ENCODE assay signal across 25 cellular contexts in the genomic region with DNA sequence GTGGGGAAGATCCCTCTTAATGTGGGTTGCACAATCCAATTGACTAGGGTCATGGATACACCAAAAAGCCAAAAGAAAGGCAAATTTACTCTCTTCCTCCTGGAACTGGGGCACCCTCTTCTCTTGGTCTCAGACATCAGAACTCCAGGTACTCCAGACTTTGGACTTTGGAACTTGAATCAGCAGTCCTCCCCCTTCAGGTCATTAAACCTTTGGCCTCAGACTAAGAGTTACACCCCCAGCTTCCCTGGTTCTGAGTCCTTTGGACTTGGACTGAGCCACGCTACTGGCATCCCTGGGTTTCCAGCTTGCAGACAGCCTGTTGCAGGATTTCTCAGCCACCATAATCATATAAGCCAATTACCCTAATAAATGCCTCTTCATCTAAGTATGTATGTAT. TPM values are rescaled to one million over a fixed set of nuclear protein-coding genes. Genes with fewer than 3 reads are reported as not detected.
DNase-seq lines count a peak whose midpoint lies in the region; ATAC-seq, FAIRE-seq and TF ChIP-seq lines count a peak whose summit lies in the region.
"Had no signal": no experiment of that assay in that cellular context is flagged by ENCODE, and none has a peak within 500 bp of the region (broad histone marks: within the 10 kb centered on the region; RNA-seq: fewer than 3 reads in every experiment).

No MANE protein-coding gene starts in this region.

- no peak for TF ChIP-seq RAD21 in K562 (CRISPR knock-in tag; conservative IDR thresholded peaks at IDR 0.05 in 1 of 2, IDR thresholded peaks at IDR 0.05 in 1 of 2)
- peak in 1 of 2 donors; percentile 40 for TF ChIP-seq RAD21 in liver (IDR thresholded peaks at IDR 0.05)

- FAIRE-seq in K562 (lab: Jason Lieb, UNC): no peak
- FAIRE-seq: A549, D721Med, GM12878, H54 had no signal

- H3K27ac ChIP-seq in K562 (ENCODE audit: extremely low read depth, low read depth, low read length): no peak overlapping the region
- H3K27ac ChIP-seq in liver (ENCODE audit: low read depth in 1 of 2, low read length in 2 of 2): no peak overlapping the region
- no peak overlapping the region for H3K27ac ChIP-seq in trophoblast cell (ENCODE audit: low read depth, low read length)
- H3K27ac ChIP-seq: A549; BLaER1 treated with 17β-estradiol and CSF1 and Interleukin-3, amounts not matched to agents 10 nM and 100 nM had no signal

- H2AK5ac ChIP-seq in trophoblast cell (ENCODE audit: low read length): no peak overlapping the region

- H4K91ac ChIP-seq in trophoblast cell (ENCODE audit: low read depth, low read length): no peak overlapping the region

- TF ChIP-seq CTCF in K562 (IDR thresholded peaks at IDR 0.05 in 2 of 3, conservative IDR thresholded peaks at IDR 0.05 in 1 of 3; ENCODE audit: insufficient read depth in 2 of 3, low read depth in 1 of 3, low read length in 3 of 3): no peak
- TF ChIP-seq CTCF in liver (IDR thresholded peaks at IDR 0.05; ENCODE audit: low read depth, low read length, missing input control): no peak

- WGBS in K562 (ENCODE audit: insufficient coverage, low coverage, missing lambda C conversion rate): 0% methylated on average over 1 of the region's 1 CpG
- WGBS in liver: 41% methylated on average over 1 of the region's 1 CpG
- no CpG with 5 or more reads among the region's 1 CpG for WGBS in trophoblast cell (ENCODE audit: extremely low coverage, insufficient coverage, insufficient read length)

- H3K9ac ChIP-seq in K562 (ENCODE audit: insufficient read depth in 1 of 2, low read depth in 2 of 2, low read length in 2 of 2) (no peak overlapping the region), liver (ENCODE audit: low read depth in 1 of 2, low read length in 2 of 2) (no peak overlapping the region), trophoblast cell (ENCODE audit: low read length) (peak overlapping the region; percentile 66)
- H3K9ac ChIP-seq: BLaER1 treated with 17β-estradiol and CSF1 and Interleukin-3, amounts not matched to agents 10 nM and 100 nM had no signal

- intact Hi-C loops in K562 (cut with micrococcal nuclease): no loop called here
- intact Hi-C loops in left colon (cut with DNase I, micrococcal nuclease): no loop called here

- no peak overlapping the region for H2AFZ ChIP-seq in K562 (ENCODE audit: low read depth, low read length)
- no peak overlapping the region for H2AFZ ChIP-seq in trophoblast cell (ENCODE audit: insufficient read depth, low read length, poor library complexity)
- H2AFZ ChIP-seq: GM23338 had no signal

- no peak overlapping the region for H3K4ac ChIP-seq in trophoblast cell (ENCODE audit: low read depth, low read length)

- H2BK5ac ChIP-seq in trophoblast cell (ENCODE audit: low read depth, low read length, poor library complexity): no peak overlapping the region

- H3K23ac ChIP-seq in trophoblast cell (ENCODE audit: low read length): peak overlapping the region; percentile 96

- H3K27me3 ChIP-seq in K562 (ENCODE audit: control insufficient read depth in 2 of 2, insufficient read depth in 2 of 2, low read length in 2 of 2) (peaks cover 0 to 6% of the 10 kb centered on the region in 2 experiments; a peak in 1 of 5 replicates), liver (ENCODE audit: control insufficient read depth in 4 of 4, insufficient read depth in 4 of 4, low read length in 3 of 4) (no peaks in the 10 kb centered on the region), trophoblast cell (ENCODE audit: insufficient read depth, low read length) (no peaks in the 10 kb centered on the region)
- H3K27me3 ChIP-seq: BE2C; BLaER1 treated with 17β-estradiol and CSF1 and Interleukin-3, amounts not matched to agents 10 nM and 100 nM had no signal

- ATAC-seq in K562 (no peak), left colon (peak; percentile 65), HG02852 (IDR thresholded peaks at IDR 0.05; ENCODE audit: unreplicated experiment) (no peak)
- ATAC-seq: A549, GM12878, GM23338 had no signal

- no peak overlapping the region for H2BK120ac ChIP-seq in trophoblast cell (ENCODE audit: insufficient read depth, low read length, poor library complexity)

- no peak overlapping the region for H2BK12ac ChIP-seq in trophoblast cell (ENCODE audit: low read length)

- TF ChIP-seq POLR2A in K562 (conservative IDR thresholded peaks at IDR 0.05): no peak

- H3K4me2 ChIP-seq in K562 (ENCODE audit: insufficient read depth, low read length): no peak overlapping the region
- H3K4me2 ChIP-seq in trophoblast cell (ENCODE audit: low read length): no peak overlapping the region
- H3K4me2 ChIP-seq: A549; BLaER1 treated with 17β-estradiol and CSF1 and Interleukin-3, amounts not matched to agents 10 nM and 100 nM; GM23338 had no signal

- H3K18ac ChIP-seq in trophoblast cell (ENCODE audit: low read length): no peak overlapping the region

- no peaks in the 10 kb centered on the region for H3K36me3 ChIP-seq in K562 (ENCODE audit: control insufficient read depth, insufficient read depth, low read length)
- H3K36me3 ChIP-seq in liver (ENCODE audit: control insufficient read depth in 4 of 4, insufficient read depth in 3 of 4, low read depth in 1 of 4, low read length in 3 of 4): no peaks in the 10 kb centered on the region
- H3K36me3 ChIP-seq in trophoblast cell (ENCODE audit: control insufficient read depth in 1 of 2, insufficient read depth in 2 of 2, low read length in 2 of 2): no peaks in the 10 kb centered on the region
- H3K36me3 ChIP-seq: BE2C; BLaER1 treated with 17β-estradiol and CSF1 and Interleukin-3, amounts not matched to agents 10 nM and 100 nM had no signal

- no peaks in the 10 kb centered on the region for H3K9me3 ChIP-seq in K562 (replicated peaks; ENCODE audit: control insufficient read depth, insufficient read depth, low read depth, low read length)
- peaks cover 0 to 3% (median 0%) of the 10 kb centered on the region in 4 donors for H3K9me3 ChIP-seq in liver (ENCODE audit: control insufficient read depth in 4 of 4, low read length in 3 of 4)
- H3K9me3 ChIP-seq in trophoblast cell (ENCODE audit: insufficient read depth, low read depth, low read length): no peaks in the 10 kb centered on the region
- H3K9me3 ChIP-seq: A549, BE2C had no signal

- H3K4me1 ChIP-seq in K562 (replicated peaks in 1 of 2; ENCODE audit: control insufficient read depth in 2 of 2, insufficient read depth in 2 of 2, low read length in 2 of 2) (no peaks in the 10 kb centered on the region), liver (ENCODE audit: control insufficient read depth in 4 of 4, insufficient read depth in 4 of 4, low read length in 3 of 4) (peaks cover 0 to 1% (median 0%) of the 10 kb centered on the region in 4 donors), trophoblast cell (ENCODE audit: control insufficient read depth in 1 of 2, insufficient read depth in 2 of 2, low read length in 2 of 2) (no peaks in the 10 kb centered on the region)
- H3K4me1 ChIP-seq: A549, BE2C had no signal

- H3K79me2 ChIP-seq in K562 (ENCODE audit: control insufficient read depth, insufficient read depth, low read length): no peaks in the 10 kb centered on the region
- no peaks in the 10 kb centered on the region for H3K79me2 ChIP-seq in trophoblast cell (ENCODE audit: control insufficient read depth, insufficient read depth, low read length, poor library complexity)

- CTCF ChIA-PET in K562 (lab: Yijun Ruan, JAX; ENCODE audit: low intra/inter-chr PET ratio): no interaction called here

- H4K8ac ChIP-seq in trophoblast cell (ENCODE audit: low read depth, low read length): no peak overlapping the region

- BruUV-seq in K562 (replicated peaks; lab: Mats Ljungman, UMichigan): no TSS peak

- no peaks in the 10 kb centered on the region for H4K20me1 ChIP-seq in K562 (replicated peaks; ENCODE audit: control insufficient read depth, insufficient read depth, low read length)
- H4K20me1 ChIP-seq: BLaER1 treated with 17β-estradiol and CSF1 and Interleukin-3, amounts not matched to agents 10 nM and 100 nM had no signal

- TF ChIP-seq EP300 in K562 (IDR thresholded peaks at IDR 0.05; ENCODE audit: low read length): no peak

- DNase-seq in K562 (ENCODE audit: extremely low read depth in 1 of 4, low spot score in 3 of 4) (no peak), left colon (no peak), trophoblast cell (no peak), H4 (ENCODE audit: low spot score) (no peak)
- no peak for DNase-seq in NK-92 treated with Interleukin-12 subunit alpha and Interleukin-12 subunit beta, amount 100 ng/mL, for 24 hours (lab: John Stamatoyannopoulos, UW)
- DNase-seq: 8988T; ACHN; AML-193; BE2C; CD4-positive, alpha-beta T cell; CD8-positive, alpha-beta memory T cell; DMS 273 treated with DMSO at 0.1 percent for 48 hours; DMS79; EL; GDM1; HCEC 1CT had no signal

- no peaks in the 10 kb centered on the region for H3K79me1 ChIP-seq in trophoblast cell (ENCODE audit: low read length)

- H3K4me3 ChIP-seq in K562 (no peak overlapping the region), liver (ENCODE audit: low read depth in 1 of 3, low read length in 3 of 3) (no peak overlapping the region), trophoblast cell (ENCODE audit: low read depth, low read length) (no peak overlapping the region)
- H3K4me3 ChIP-seq: A549; BLaER1 treated with 17β-estradiol and CSF1 and Interleukin-3, amounts not matched to agents 10 nM and 100 nM; GM12878; GM23338 had no signal

- H3K14ac ChIP-seq in trophoblast cell (ENCODE audit: low read length): no peak overlapping the region

- POLR2A ChIA-PET in K562 (lab: Yijun Ruan, JAX): no interaction called here

- H4K12ac ChIP-seq in trophoblast cell (ENCODE audit: low read depth, low read length): no peak overlapping the region

- in situ Hi-C loops in K562 (cut with MboI): no loop called here

- no peaks in the 10 kb centered on the region for H3K9me1 ChIP-seq in K562 (ENCODE audit: control insufficient read depth, insufficient read depth, low read length)

RNA-seq across cellular contexts. Expression of gene KIF5C, which starts 50.8 kb away (rescaled TPM):
- not detected in 2 replicates for total RNA-seq in K562 (2011; cell fraction: chromatin; rRNA removed; ENCODE audit: low replicate concordance)
- total RNA-seq in K562 (2011; cell fraction: nucleolus; rRNA removed): not detected in 2 replicates
- total RNA-seq in K562 (2011; cell fraction: nucleoplasm; rRNA removed): not detected in 2 replicates
- not detected in 2 replicates for total RNA-seq in K562 (2014; rRNA removed)
- not detected in 2 replicates for total RNA-seq in K562 (2014; rRNA removed; fragmentation: Illumina TruSeq; extraction: Trizol)
- total RNA-seq in K562 (2015; rRNA removed; fragmentation: Illumina TruSeq; extraction: Trizol): not detected in 2 replicates
- total RNA-seq in K562 (2021): 0.09 TPM in 2 replicates
- 0.01 TPM in 1 of 2 replicates, not detected in the other for polyA plus RNA-seq in K562 (2011; rRNA removed)
- not detected in 2 replicates for polyA plus RNA-seq in K562 (2011; cell fraction: cytosol; rRNA removed)
- polyA plus RNA-seq in K562 (2011; cell fraction: nucleus; rRNA removed): not detected in 2 replicates
- 0.03 TPM in 2 replicates for polyA plus RNA-seq in K562 (2012)
- 0.01 TPM in 1 of 2 replicates, not detected in the other for polyA plus RNA-seq in K562 (2014; fragmentation: Illumina TruSeq; extraction: Trizol)
- polyA plus RNA-seq in K562 (2014; fragmentation: Nextera tagmentation; extraction: Ambion mirVana): not detected
- polyA plus RNA-seq in K562 (2014; rRNA removed): not detected in 2 replicates
- polyA minus RNA-seq in K562 (2011; rRNA and poly(A)+ RNA removed): not detected in 2 replicates
- polyA minus RNA-seq in K562 (2011; cell fraction: cytosol; rRNA and poly(A)+ RNA removed): not detected in 2 replicates
- polyA minus RNA-seq in K562 (2011; cell fraction: nucleus; rRNA and poly(A)+ RNA removed): not detected in 2 replicates
- 1 to 10 TPM; 1.4 to 2.7 TPM for total RNA-seq in left colon
- under 1 TPM; 0.14 to 0.25 TPM for total RNA-seq in liver
- polyA plus RNA-seq in liver: under 1 TPM; 0.06 to 0.14 TPM
- 1.7 and 1.8 TPM in 2 replicates for polyA plus RNA-seq in trophoblast cell (2013)
- 1.7 and 2.6 TPM in 2 replicates for total RNA-seq in H4 (2014; rRNA removed; shearing (Covaris generic))
- polyA plus RNA-seq: CD14-positive monocyte had no signal
